1 cellular context compared by ENCODE assay signal in the genomic region with DNA sequence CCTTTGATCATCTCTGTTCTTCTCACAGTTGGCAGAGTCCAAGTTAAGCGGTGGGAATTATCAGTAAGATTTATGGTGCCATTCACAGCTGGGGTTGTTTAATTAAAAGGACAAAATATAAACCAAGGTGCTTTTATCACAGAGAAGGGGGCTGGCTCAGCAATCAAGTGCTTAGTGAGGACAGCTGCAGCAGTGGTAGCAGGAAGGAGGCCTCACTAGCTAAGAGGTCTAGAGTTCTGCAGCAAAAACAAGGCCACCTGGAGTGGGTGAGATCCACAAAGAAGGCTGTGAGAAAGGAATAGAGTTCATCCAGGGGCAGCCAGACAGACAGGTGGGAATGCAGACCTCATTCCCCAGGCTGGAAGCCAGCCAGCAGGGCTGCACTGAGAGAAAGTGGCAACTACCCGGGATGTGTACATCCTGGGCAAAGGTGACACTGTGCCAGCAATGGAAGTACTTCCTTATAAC.
TF ChIP-seq lines count a peak whose summit lies in the region.

No MANE protein-coding gene starts in this region.

TF ChIP-seq in WTC11, 78 proteins besides CTCF, POLR2A, EP300 and RAD21 (continued from another document):
- TF ChIP-seq KAT7 (CRISPR knock-in tag; IDR thresholded peaks at IDR 0.05; ENCODE audit: borderline replicate concordance), result no peak
- no peak for TF ChIP-seq PREB (CRISPR knock-in tag; IDR thresholded peaks at IDR 0.05; ENCODE audit: borderline replicate concordance)
- TF ChIP-seq TP53 (CRISPR knock-in tag; IDR thresholded peaks at IDR 0.05), result no peak
- TF ChIP-seq E2F1 (CRISPR knock-in tag; IDR thresholded peaks at IDR 0.05), result no peak
- no peak for TF ChIP-seq ATF1 (CRISPR knock-in tag; IDR thresholded peaks at IDR 0.05)
